ENCODE assay signal across 8 cellular contexts in the genomic region with DNA sequence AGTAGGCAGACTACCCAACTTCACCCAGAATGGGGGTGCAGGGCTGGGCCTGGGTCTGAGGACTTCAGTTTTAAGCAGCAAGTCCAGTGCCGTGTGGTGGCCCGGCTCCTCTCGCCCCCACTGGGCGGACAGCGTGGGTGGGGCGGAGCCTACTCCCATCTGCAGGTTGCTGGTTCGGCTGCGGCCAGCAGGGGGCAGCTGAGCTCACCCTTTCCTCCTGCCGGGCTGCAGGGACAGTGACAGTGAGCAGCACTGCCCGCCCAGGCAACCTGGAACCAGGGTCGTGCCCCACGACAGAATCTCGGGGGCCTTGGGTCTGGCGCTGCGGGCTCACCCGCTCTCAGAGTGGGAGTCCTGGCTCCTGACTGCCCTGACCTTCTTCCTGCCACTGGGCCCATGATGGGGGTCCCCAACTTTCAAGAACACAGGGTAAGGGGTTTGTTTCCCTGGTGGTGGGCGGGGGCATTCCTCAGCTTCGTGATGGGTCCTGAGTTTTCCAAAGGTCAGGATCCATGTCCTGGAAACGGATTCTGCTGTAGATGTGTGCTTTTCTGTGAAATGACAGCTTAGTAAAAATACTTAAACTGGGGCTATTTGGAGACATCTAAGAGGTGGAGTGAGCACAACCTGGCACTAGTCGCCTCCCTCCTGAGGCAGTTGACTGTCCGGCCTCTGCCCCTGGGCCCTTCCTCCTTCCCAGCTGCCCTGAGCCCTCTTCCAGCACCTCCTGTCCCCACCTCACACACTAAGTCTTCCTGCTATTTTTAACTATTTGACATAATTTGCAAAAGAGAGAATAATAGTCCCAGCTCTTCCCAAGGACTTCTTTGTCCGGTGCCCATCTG. TPM values are rescaled to one million over a fixed set of nuclear protein-coding genes. Genes with fewer than 3 reads are reported as not detected.
DNase-seq lines count a peak whose midpoint lies in the region; ATAC-seq and TF ChIP-seq lines count a peak whose summit lies in the region.

No MANE protein-coding gene starts in this region.

- peaks cover 0 to 4% (median 2%) of the 10 kb centered on the region in 4 donors for H3K36me3 ChIP-seq in liver (ENCODE audit: control insufficient read depth in 4 of 4, insufficient read depth in 3 of 4, low read depth in 1 of 4, low read length in 3 of 4)

- peak; percentile 37 for DNase-seq in GM04503 (ENCODE audit: low read depth)
- peak; percentile 85 for DNase-seq in NCI-H345 (lab: John Stamatoyannopoulos, UW)
- DNase-seq in activated CD4-positive, alpha-beta T cell treated with anti-CD3 and anti-CD28 coated beads for 48 hours, result peak; percentile 96
- peak; percentile 93 for DNase-seq in stimulated activated CD4-positive, alpha-beta T cell treated with anti-CD3 and anti-CD28 coated beads, Interleukin-4, amount 100 ng/mL, for 1 hour

- peak; percentile 34 for ATAC-seq in HG02642 (IDR thresholded peaks at IDR 0.05; ENCODE audit: poor library complexity, unreplicated experiment)
- no peak for ATAC-seq in HG03342 (IDR thresholded peaks at IDR 0.05; ENCODE audit: unreplicated experiment)

- peak overlapping the region; percentile 69 to 99 for H3K9ac ChIP-seq in liver (ENCODE audit: low read depth in 1 of 2, low read length in 2 of 2)

- H3K4me1 ChIP-seq in liver (ENCODE audit: control insufficient read depth in 4 of 4, insufficient read depth in 4 of 4, low read length in 3 of 4), result peaks cover 11 to 37% (median 23%) of the 10 kb centered on the region in 4 donors

- WGBS in liver, result 3% methylated on average over 22 of the region's 22 CpGs

- TF ChIP-seq RAD21 in liver (IDR thresholded peaks at IDR 0.05), result peak; percentile 97 to 98

- TF ChIP-seq CTCF in liver (IDR thresholded peaks at IDR 0.05; ENCODE audit: low read depth, low read length, missing input control), result peak; percentile 97

- peak overlapping the region; percentile 9 to 29 (median 12) for H3K4me3 ChIP-seq in liver (ENCODE audit: low read depth in 1 of 3, low read length in 3 of 3)

- no peaks in the 10 kb centered on the region for H3K27me3 ChIP-seq in liver (ENCODE audit: control insufficient read depth in 4 of 4, insufficient read depth in 4 of 4, low read length in 3 of 4)

- H3K9me3 ChIP-seq in liver (ENCODE audit: control insufficient read depth in 4 of 4, low read length in 3 of 4), result no peaks in the 10 kb centered on the region

- H3K27ac ChIP-seq in cingulate gyrus (ENCODE audit: low read depth, low read length) (peak overlapping the region; percentile 100), liver (ENCODE audit: low read depth in 1 of 2, low read length in 2 of 2) (peak overlapping the region; percentile 99 to 100)

TF ChIP-seq in liver, 16 proteins besides CTCF, POLR2A, EP300 and RAD21:
- peak in 1 of 2 donors; percentile 25 for TF ChIP-seq RXRA (IDR thresholded peaks at IDR 0.05)
- TF ChIP-seq FOXA1 (IDR thresholded peaks at IDR 0.05), result no peak
- no peak for TF ChIP-seq SP1 (IDR thresholded peaks at IDR 0.05)
- peak; percentile 50 to 62 for TF ChIP-seq EGR1 (IDR thresholded peaks at IDR 0.05; ENCODE audit: low read depth in 2 of 2)
- peak; percentile 3 to 9 for TF ChIP-seq HNF4A (conservative IDR thresholded peaks at IDR 0.05)
- no peak for TF ChIP-seq FOXA2 (IDR thresholded peaks at IDR 0.05)
- peak; percentile 32 for TF ChIP-seq YY1 (IDR thresholded peaks at IDR 0.05)
- TF ChIP-seq JUND (IDR thresholded peaks at IDR 0.05), result no peak

RNA-seq across cellular contexts. Expression of a gene that starts 6.0 kb away (rescaled TPM):
- 1,000 to 10,000 TPM in 1 of 2 donors, 10 to 100 TPM in 1; 29.6 to 1,968 TPM for total RNA-seq in liver
- 100 to 1,000 TPM in 1 of 2 donors, 10 to 100 TPM in 1; 50.2 to 111 TPM for polyA plus RNA-seq in liver

RNA-seq across cellular contexts. Expression of a gene that starts 30.1 kb away (rescaled TPM):
- total RNA-seq in liver, result 10 to 100 TPM; 20.7 to 22.8 TPM
- polyA plus RNA-seq in liver, result 1 to 10 TPM; 2.8 to 9.4 TPM

RNA-seq across cellular contexts. Expression of a gene that starts 34.1 kb away (rescaled TPM):
- total RNA-seq in liver, result 1 to 10 TPM; 5.1 to 6.8 TPM
- 1 to 10 TPM; 4.5 to 5.6 TPM for polyA plus RNA-seq in liver

Comparison
In these comparisons a context has a peak if more than half of its experiments do, and no peak if none do; other contexts are left out.
1. DNase-seq: peak in every context shown above with its lines; median percentile 96 in activated CD4-positive, alpha-beta T cell treated with anti-CD3 and anti-CD28 coated beads for 48 hours; 93 in stimulated activated CD4-positive, alpha-beta T cell treated with anti-CD3 and anti-CD28 coated beads, Interleukin-4, amount 100 ng/mL, for 1 hour; 85 in NCI-H345; 37 in GM04503.